ENCODE assay signal across 18 cellular contexts in genomic region chr11:116646191-116646590, GRCh38.
DNase-seq lines count a peak whose midpoint lies in the region; ATAC-seq and TF ChIP-seq lines count a peak whose summit lies in the region.
"Had no signal": no experiment of that assay in that cellular context is flagged by ENCODE, and none has a peak within 500 bp of the region (broad histone marks: within the 10 kb centered on the region; RNA-seq: fewer than 3 reads in every experiment).

No MANE protein-coding gene starts in this region.

- H3K27ac ChIP-seq in coronary artery, result no peak overlapping the region
- H3K27ac ChIP-seq in RWPE1, result no peak overlapping the region
- H3K27ac ChIP-seq: 22Rv1, BLaER1, C4-2B had no signal

- POLR2A ChIA-PET in RWPE1 (lab: Yijun Ruan, JAX; ENCODE audit: low non-redundant PET), result no interaction called here

- CTCF ChIA-PET in RWPE1 (lab: Yijun Ruan, JAX), result interaction anchor here (0.8 kb wide), 1 partner anchor 343 kb away, joined by 4 read pairs; no protein-coding TSS in a partner anchor

- no peak overlapping the region for H3K4me3 ChIP-seq in coronary artery
- H3K4me3 ChIP-seq: BLaER1 had no signal

- TF ChIP-seq CTCF in coronary artery (IDR thresholded peaks at IDR 0.05) (no peak), RWPE1 (conservative IDR thresholded peaks at IDR 0.05; ENCODE audit: low read depth) (no peak)

- DNase-seq in D341Med (ENCODE audit: low spot score) (peak; percentile 4), coronary artery (ENCODE audit: low spot score) (peak; percentile 24), islet precursor cell (peak; percentile 26), RWPE1 (ENCODE audit: low spot score) (no peak), ureter (ENCODE audit: low spot score) (no peak)
- DNase-seq: Caco-2; CD4-positive, CD25-positive, alpha-beta regulatory T cell; DMS 273 treated with DMSO at 0.1 percent for 48 hours; DMS53; DMS79 treated with DMSO at 0.1 percent for 48 hours; GF-D8; GOT3; HCEC 1CT had no signal

- ATAC-seq in HG02840 (IDR thresholded peaks at IDR 0.05; ENCODE audit: low FRiP score, unreplicated experiment), result no peak
- ATAC-seq: CD8-positive, alpha-beta T cell had no signal

Comparison
In these comparisons a context has a peak if more than half of its experiments do, and no peak if none do; other contexts are left out.
1. DNase-seq: peak in D341Med (single experiment), coronary artery (single experiment) and islet precursor cell (single experiment); none in RWPE1 (single experiment) and ureter (single experiment).